ENCODE assay signal across 16 cellular contexts in the genomic region with DNA sequence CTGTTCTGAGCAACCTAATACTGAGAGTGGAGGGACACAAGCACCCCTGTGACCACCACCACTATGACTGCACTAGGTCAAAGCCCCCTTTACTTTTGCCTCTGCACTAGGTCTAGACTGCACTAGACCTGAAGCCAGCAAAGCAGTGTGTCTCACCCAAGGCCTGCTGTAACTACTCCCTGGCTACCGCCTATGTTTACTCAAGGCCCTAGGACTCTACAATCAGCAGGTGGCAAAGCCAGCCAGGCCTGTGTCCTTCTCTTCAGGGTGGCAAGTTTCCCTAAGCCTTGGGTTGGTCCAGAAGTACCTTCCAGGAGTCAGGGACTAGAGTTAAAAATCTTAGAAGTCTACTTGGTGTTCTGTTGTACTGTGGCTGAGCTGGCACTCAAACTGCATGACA.
"Had no signal": no experiment of that assay in that cellular context is flagged by ENCODE, and none has a peak within 500 bp of the region (broad histone marks: within the 10 kb centered on the region; RNA-seq: fewer than 3 reads in every experiment).

No MANE protein-coding gene starts in this region.

- H3K27ac Mint-ChIP-seq: activated naive CD4-positive, alpha-beta T cell treated with anti-CD3 and anti-CD28 coated beads for 36 hours; activated T-helper 2 cell treated with anti-CD3 and anti-CD28 coated beads, Interferon-gamma antibody, Interleukin-2, Interleukin-4, amounts not matched to agents 10 μg/mL and 5 μg/mL and 100 μg/mL, durations not matched to agents 14 hours and 24 hours and 36 hours; mesothelial cell of epicardium; neural progenitor cell had no signal

- H3K36me3 ChIP-seq: ovary had no signal

- H3K4me1 Mint-ChIP-seq: mesothelial cell of epicardium, neural progenitor cell had no signal

- H3K9me3 ChIP-seq: esophagus muscularis mucosa, ovary had no signal

- H3K27me3 ChIP-seq: cardiac muscle cell, esophagus muscularis mucosa, neural progenitor cell, ovary, transverse colon had no signal

- H3K4me3 Mint-ChIP-seq: activated naive CD4-positive, alpha-beta T cell treated with anti-CD3 and anti-CD28 coated beads for 36 hours; mesothelial cell of epicardium; neural progenitor cell; T-helper 17 cell had no signal

- H2AFZ ChIP-seq: neural progenitor cell had no signal

- H3K27me3 Mint-ChIP-seq: T-helper 17 cell had no signal

- H3K27ac ChIP-seq: cardiac muscle cell, esophagus muscularis mucosa, neural progenitor cell, ovary, transverse colon, WERI-Rb-1 had no signal

- H3K4me1 ChIP-seq: neural progenitor cell had no signal

- H3K4me2 ChIP-seq: neural progenitor cell had no signal

- FAIRE-seq: astrocyte, islet of Langerhans had no signal

- DNase-seq: activated CD4-positive, alpha-beta T cell treated with anti-CD3 and anti-CD28 coated beads, Interleukin-2, amount 50 U/mL, for 48 hours; activated naive CD4-positive, alpha-beta T cell treated with anti-CD3 and anti-CD28 coated beads for 36 hours; left ventricle myocardium superior; ovary; stimulated activated CD4-positive, alpha-beta T cell treated with anti-CD3 and anti-CD28 coated beads, Interleukin-4, amount 100 ng/mL, for 1 hour; stimulated activated naive CD4-positive, alpha-beta T cell; T-helper 17 cell; transverse colon; WERI-Rb-1 had no signal

- H3K9ac ChIP-seq: neural progenitor cell had no signal

- ATAC-seq: left ventricle myocardium superior, T-helper 17 cell had no signal

- H3K4me3 ChIP-seq: cardiac muscle cell, esophagus muscularis mucosa, neural progenitor cell, ovary, transverse colon had no signal
